In genomic region chr6:43495409-43495941, GRCh38 we compare ENCODE assay signal across 9 cellular contexts.
DNase-seq lines count a peak whose midpoint lies in the region; FAIRE-seq and TF ChIP-seq lines count a peak whose summit lies in the region.
"Had no signal": no experiment of that assay in that cellular context is flagged by ENCODE, and none has a peak within 500 bp of the region (broad histone marks: within the 10 kb centered on the region; RNA-seq: fewer than 3 reads in every experiment).

No MANE protein-coding gene starts in this region.

- H3K4me3 ChIP-seq in SK-N-MC: no peak overlapping the region
- H3K4me3 ChIP-seq in fibroblast of mammary gland (ENCODE audit: control insufficient read depth, low read depth, low read length): no peak overlapping the region
- H3K4me3 ChIP-seq: SJSA1 had no signal

- H3K9ac ChIP-seq in SK-N-MC (ENCODE audit: insufficient read length): no peak overlapping the region

- H3K36me3 ChIP-seq in SK-N-MC (ENCODE audit: insufficient read depth, low read length): peaks cover 26% of the 10 kb centered on the region; the same call in 1 of the 2 replicates

- 0 out of 2 replicates have a peak overlapping the region, but pooled peaks have one; percentile 17 for H3K27ac ChIP-seq in SK-N-MC
- H3K27ac ChIP-seq: SJSA1 had no signal

- no peaks in the 10 kb centered on the region for H3K9me3 ChIP-seq in SK-N-MC (ENCODE audit: low read depth, low read length)
- H3K9me3 ChIP-seq: SJSA1 had no signal

- TF ChIP-seq POLR2A in H54 (IDR thresholded peaks at IDR 0.05; ENCODE audit: low read depth, low read length): no peak

- no peak for FAIRE-seq in urothelium cell line (lab: Jason Lieb, UNC)
- no peak for FAIRE-seq in H54 (lab: Jason Lieb, UNC)

- peak in 4 of 6 experiments; percentile 7 to 34 (median 14) for DNase-seq in stimulated activated naive CD4-positive, alpha-beta T cell (lab: John Stamatoyannopoulos, UW)
- no peak for DNase-seq in stimulated activated naive CD4-positive, alpha-beta T cell treated with Interleukin-2 at 50 U/mL for 16 hours (lab: John Stamatoyannopoulos, UW)
- DNase-seq in SK-N-MC (ENCODE audit: low read depth, low spot score) (no peak), fibroblast of mammary gland (ENCODE audit: low read depth) (peak; percentile 17), urothelium cell line (ENCODE audit: low spot score) (peak; percentile 48), OCI-M1 (lab: John Stamatoyannopoulos, UW) (no peak), H54 (ENCODE audit: insufficient read length, low spot score) (no peak), KG1 (lab: John Stamatoyannopoulos, UW) (no peak)

- TF ChIP-seq CTCF in fibroblast of mammary gland (conservative IDR thresholded peaks at IDR 0.05; ENCODE audit: control insufficient read depth, insufficient read depth, low read depth, low read length): peak; percentile 18

Comparison
In these comparisons a context has a peak if more than half of its experiments do, and no peak if none do; other contexts are left out.
1. DNase-seq: peak in stimulated activated naive CD4-positive, alpha-beta T cell (4 of 6), fibroblast of mammary gland (single experiment) and urothelium cell line (single experiment); none in stimulated activated naive CD4-positive, alpha-beta T cell treated with Interleukin-2 at 50 U/mL for 16 hours (single experiment), SK-N-MC (single experiment), OCI-M1 (single experiment), H54 (single experiment) and KG1 (single experiment).